In the genomic region with DNA sequence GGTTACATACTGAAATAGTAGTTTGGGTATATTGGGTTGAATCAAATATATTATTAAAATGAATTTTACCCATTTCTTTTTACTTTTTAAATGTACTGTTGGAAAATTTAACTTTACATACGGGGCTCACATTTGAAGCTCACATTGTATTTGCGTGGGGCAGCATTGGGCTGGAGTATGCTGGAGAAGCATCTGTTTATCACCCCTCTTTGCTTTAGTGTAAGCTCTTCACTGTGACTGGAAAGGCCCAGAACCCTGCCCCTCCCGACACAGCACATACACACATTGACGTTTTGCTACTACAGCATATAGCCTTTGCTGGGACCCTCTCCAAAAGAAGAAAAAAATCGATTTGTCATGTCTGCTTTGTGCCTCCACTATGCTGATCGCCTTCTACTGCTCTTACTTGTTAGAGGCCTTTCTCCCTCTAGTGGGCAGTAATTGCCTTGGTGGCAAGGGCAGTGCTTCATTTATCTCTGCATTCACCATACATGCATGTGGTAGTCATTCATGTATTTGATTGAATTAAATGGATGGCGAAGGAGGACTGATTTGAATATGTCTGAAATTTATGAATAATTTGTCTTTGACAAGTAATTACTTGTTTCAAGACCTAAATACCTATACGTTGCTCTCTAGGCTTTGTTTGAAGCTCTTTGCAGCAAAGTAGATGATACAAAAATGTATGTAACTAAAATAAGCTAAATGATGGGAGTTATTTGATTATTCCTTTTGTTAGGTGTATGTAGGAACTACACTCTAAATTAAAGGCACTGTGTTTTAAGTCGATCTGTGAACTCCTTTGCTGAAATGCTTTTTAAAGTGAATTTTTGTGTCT, we compare ENCODE assay signal across 10 cellular contexts. TPM values are rescaled to one million over a fixed set of nuclear protein-coding genes. Genes with fewer than 3 reads are reported as not detected.
DNase-seq lines count a peak whose midpoint lies in the region; ATAC-seq and TF ChIP-seq lines count a peak whose summit lies in the region.
"Had no signal": no experiment of that assay in that cellular context is flagged by ENCODE, and none has a peak within 500 bp of the region (broad histone marks: within the 10 kb centered on the region; RNA-seq: fewer than 3 reads in every experiment).

No MANE protein-coding gene starts in this region.

- no peak overlapping the region for H2BK5ac ChIP-seq in IMR-90 (ENCODE audit: low read depth, low read length, poor library complexity, severe bottlenecking)

- H3K4me1 ChIP-seq in IMR-90 (ENCODE audit: control insufficient read depth, insufficient read depth, low read length) = peaks cover under 1% of the 10 kb centered on the region; the same call in 1 of the 2 replicates
- H3K4me1 ChIP-seq in esophagus squamous epithelium = peaks cover 0 to 38% (median 6%) of the 10 kb centered on the region in 3 donors

- H3K18ac ChIP-seq in IMR-90 (ENCODE audit: low read depth, low read length) = no peak overlapping the region

- no peak overlapping the region for H2BK120ac ChIP-seq in IMR-90 (ENCODE audit: low read depth, low read length)

- no peak overlapping the region for H3K4ac ChIP-seq in IMR-90 (ENCODE audit: low read depth, low read length)

- no peak overlapping the region for H2AFZ ChIP-seq in IMR-90 (replicated peaks; ENCODE audit: low read length, poor library complexity)

- H3K4me3 Mint-ChIP-seq in nephron = no peak overlapping the region
- H3K4me3 Mint-ChIP-seq: activated T-cell treated with anti-CD3 and anti-CD28 coated beads, Interleukin-2, amount 50 U/mL, for 4 hours had no signal

- peaks cover 42% of the 10 kb centered on the region for H4K20me1 ChIP-seq in IMR-90 (ENCODE audit: insufficient read depth, low read length)

- H3K27ac Mint-ChIP-seq in nephron = peak overlapping the region in 2 of 3 experiments; percentile 37 to 47

- no peak overlapping the region for H3K4me2 ChIP-seq in IMR-90 (ENCODE audit: low read depth, low read length)
- H3K4me2 ChIP-seq: BLaER1 had no signal

- H3K9ac ChIP-seq in IMR-90 (ENCODE audit: low read depth, low read length) = no peak overlapping the region
- H3K9ac ChIP-seq: BLaER1 had no signal

- peak overlapping the region; percentile 45; the same call in 1 of the 2 replicates for H2AK5ac ChIP-seq in IMR-90 (ENCODE audit: low read depth, low read length)

- H3K9me3 ChIP-seq in IMR-90 (ENCODE audit: control insufficient read depth, insufficient read depth, low read length) (no peaks in the 10 kb centered on the region), esophagus squamous epithelium (no peaks in the 10 kb centered on the region)
- H3K9me3 ChIP-seq: BLaER1 had no signal

- TF ChIP-seq CTCF in IMR-90 (conservative IDR thresholded peaks at IDR 0.05; ENCODE audit: low read depth, low read length) (peak; percentile 70), esophagus squamous epithelium (IDR thresholded peaks at IDR 0.05) (peak in 5 of 6 experiments; percentile 57 to 80 (median 63)), nephron (IDR thresholded peaks at IDR 0.05; ENCODE audit: unreplicated experiment in 3 of 3) (peak; percentile 54 to 69 (median 55))

- H4K8ac ChIP-seq in IMR-90 (ENCODE audit: low read depth in 2 of 2, low read length in 2 of 2) = peak overlapping the region in 1 of 2 experiments; percentile 22; a peak in 1 of 4 replicates

- no peaks in the 10 kb centered on the region for H3K9me3 Mint-ChIP-seq in nephron
- H3K9me3 Mint-ChIP-seq: activated T-cell treated with anti-CD3 and anti-CD28 coated beads, Interleukin-2, amount 50 U/mL, for 4 hours had no signal

- no peak overlapping the region for H3K4me3 ChIP-seq in IMR-90 (ENCODE audit: insufficient read depth, low read depth, low read length)
- H3K4me3 ChIP-seq in esophagus squamous epithelium = no peak overlapping the region
- H3K4me3 ChIP-seq: BLaER1 had no signal

- H3K79me1 ChIP-seq in IMR-90 (ENCODE audit: low read depth in 1 of 2, low read length in 2 of 2) = peaks cover 18 to 67% of the 10 kb centered on the region in 2 experiments

- dilution Hi-C loops in IMR-90 (cut with HindIII; ENCODE audit: low sequenced_read_pairs, unreplicated experiment) = no loop called here

- POLR2A ChIA-PET in IMR-90 (lab: Charles Lee; ENCODE audit: unreplicated experiment) = no interaction called here

- H3K14ac ChIP-seq in IMR-90 (replicated peaks; ENCODE audit: low read depth, low read length) = no peak overlapping the region

- H4K5ac ChIP-seq in IMR-90 (ENCODE audit: low read depth, low read length) = no peak overlapping the region

- no peak overlapping the region for H3K56ac ChIP-seq in IMR-90 (ENCODE audit: extremely low read depth, insufficient read depth, low read length)

- H4K91ac ChIP-seq in IMR-90 (ENCODE audit: insufficient read depth, low read depth, low read length) = no peak overlapping the region

- intact Hi-C loops in IMR-90 (cut with micrococcal nuclease) (loop anchor here (1.0 to 10.0 kb wide), 4 partner anchors 242 to 376 kb away; a partner anchor contains a TSS), esophagus squamous epithelium (cut with DNase I) (no loop called here)

- DNase-seq in DMS153 (lab: John Stamatoyannopoulos, UW) (peak; percentile 8), DMS153 treated with DMSO at 0.1 percent for 48 hours (lab: John Stamatoyannopoulos, UW; ENCODE audit: unreplicated experiment) (no peak), IMR-90 (peak; percentile 79), esophagus squamous epithelium (lab: John Stamatoyannopoulos, UW) (no peak)
- DNase-seq: activated T-cell treated with anti-CD3 and anti-CD28 coated beads, Interleukin-2, amount 50 U/mL, for 4 hours had no signal

- no peaks in the 10 kb centered on the region for H3K27me3 Mint-ChIP-seq in nephron (ENCODE audit: low read depth)

- peaks cover 69% of the 10 kb centered on the region for H3K36me3 Mint-ChIP-seq in nephron (ENCODE audit: low read depth)

- ATAC-seq in IMR-90 (ENCODE audit: low read depth) (peak; percentile 85), SK-N-SH treated with all-trans-retinoic acid at 6 μM for 48 hours (peak; percentile 98), GM19455 (IDR thresholded peaks at IDR 0.05; ENCODE audit: unreplicated experiment) (no peak), GM21723 (IDR thresholded peaks at IDR 0.05; ENCODE audit: unreplicated experiment) (no peak)

- 0 out of 2 replicates have a peak overlapping the region, but pooled peaks have one; percentile 16 for H2BK20ac ChIP-seq in IMR-90 (ENCODE audit: low read depth, low read length)

- H3K4me1 Mint-ChIP-seq in nephron = peaks cover 3% of the 10 kb centered on the region

- H3K23ac ChIP-seq in IMR-90 (ENCODE audit: low read depth, low read length) = no peak overlapping the region

- CTCF ChIA-PET in IMR-90 (lab: Yijun Ruan, JAX) = interaction anchor here (0.8 to 1.0 kb wide), 3 partner anchors 13 to 266 kb away, joined by 3 read pairs; no protein-coding TSS in a partner anchor

- in situ Hi-C loops in IMR-90 (cut with MboI; ENCODE audit: low sequenced_read_pairs) = no loop called here

- no peak overlapping the region for H2BK15ac ChIP-seq in IMR-90 (ENCODE audit: low read depth, low read length)

- peak; percentile 76 for TF ChIP-seq RAD21 in IMR-90 (IDR thresholded peaks at IDR 0.05; ENCODE audit: low read length)

- H3K9me1 ChIP-seq in IMR-90 (ENCODE audit: insufficient read depth, low read length) = peaks cover 8% of the 10 kb centered on the region

- H3K36me3 ChIP-seq in IMR-90 (ENCODE audit: control insufficient read depth, insufficient read depth, low read length) (peaks cover 22% of the 10 kb centered on the region), esophagus squamous epithelium (peaks cover 5 to 92% (median 10%) of the 10 kb centered on the region in 3 donors)

- no peak overlapping the region for H3K27ac ChIP-seq in IMR-90 (ENCODE audit: insufficient read depth, low read length)
- H3K27ac ChIP-seq in esophagus squamous epithelium = peak overlapping the region in 2 of 4 donors; percentile 17 to 42
- H3K27ac ChIP-seq: BLaER1 had no signal

- no TSS peak for BruUV-seq in IMR-90 (replicated peaks; lab: Mats Ljungman, UMichigan)

- WGBS in IMR-90 (ENCODE audit: extremely low coverage in 2 of 2, insufficient read length in 1 of 2), 2 experiments = no CpG with 5 or more reads among the region's 9 CpGs
- 51 to 60% methylated on average over 9 of the region's 9 CpGs for WGBS in esophagus squamous epithelium, 2 donors

- H3K27me3 ChIP-seq in IMR-90 (ENCODE audit: control insufficient read depth, insufficient read depth, low read length) = no peaks in the 10 kb centered on the region
- no peaks in the 10 kb centered on the region for H3K27me3 ChIP-seq in esophagus squamous epithelium
- H3K27me3 ChIP-seq: BLaER1 had no signal

- H2AK9ac ChIP-seq in IMR-90 (replicated peaks; ENCODE audit: low read depth, low read length, poor library complexity) = no peak overlapping the region

- no peak for TF ChIP-seq POLR2A in IMR-90 (IDR thresholded peaks at IDR 0.05; ENCODE audit: low read depth, low read length)
- TF ChIP-seq POLR2A in esophagus squamous epithelium (IDR thresholded peaks at IDR 0.05) = no peak

TF ChIP-seq in IMR-90, 13 proteins besides CTCF, POLR2A, EP300 and RAD21:
- no peak for TF ChIP-seq BHLHE40 (IDR thresholded peaks at IDR 0.05; ENCODE audit: low read depth, low read length)
- peak; percentile 64 for TF ChIP-seq SMC3 (IDR thresholded peaks at IDR 0.05; ENCODE audit: low read depth, low read length)
TF ChIP-seq in IMR-90: peak in this region for 1.

TF ChIP-seq in SK-N-SH treated with all-trans-retinoic acid at 6 μM for 48 hours, 23 proteins besides CTCF, POLR2A, EP300 and RAD21 (continues in another document):
- TF ChIP-seq ARNTL (CRISPR knock-in tag; IDR thresholded peaks at IDR 0.05; ENCODE audit: borderline replicate concordance, low read depth) = no peak
- TF ChIP-seq ZFP3 (CRISPR knock-in tag; IDR thresholded peaks at IDR 0.05) = no peak
- TF ChIP-seq RARB (CRISPR knock-in tag; IDR thresholded peaks at IDR 0.05) = no peak
- no peak for TF ChIP-seq ZFP30 (CRISPR knock-in tag; IDR thresholded peaks at IDR 0.05)
- TF ChIP-seq GLIS3 (CRISPR knock-in tag; IDR thresholded peaks at IDR 0.05) = no peak
- TF ChIP-seq TCF4 (CRISPR knock-in tag; IDR thresholded peaks at IDR 0.05; ENCODE audit: borderline replicate concordance) = no peak
- no peak for TF ChIP-seq ESRRG (CRISPR knock-in tag; IDR thresholded peaks at IDR 0.05)
- no peak for TF ChIP-seq OSR1 (CRISPR knock-in tag; IDR thresholded peaks at IDR 0.05)

RNA-seq across cellular contexts. Expression of a gene that starts 37.4 kb away (rescaled TPM):
- total RNA-seq in IMR-90 (2012; rRNA removed) = 206 and 273 TPM in 2 replicates
- 164 and 199 TPM in 2 replicates for polyA plus RNA-seq in IMR-90 (2012; rRNA removed)
- 55.4 and 67.0 TPM in 2 replicates for polyA plus RNA-seq in IMR-90 (2012; cell fraction: cytosol; rRNA removed)
- polyA plus RNA-seq in IMR-90 (2012; cell fraction: nucleus; rRNA removed; ENCODE audit: low replicate concordance) = 23.9 and 81.0 TPM in 2 replicates
- total RNA-seq in esophagus squamous epithelium = 100 to 1,000 TPM; 252 to 287 (median 268) TPM

Comparison
In these comparisons a context has a peak if more than half of its experiments do, and no peak if none do; other contexts are left out.
1. DNase-seq: peak in DMS153 (single experiment) and IMR-90 (single experiment); none in DMS153 treated with DMSO at 0.1 percent for 48 hours (single experiment) and esophagus squamous epithelium (single experiment).
2. ATAC-seq: peak in IMR-90 (single experiment) and SK-N-SH treated with all-trans-retinoic acid at 6 μM for 48 hours (single experiment); none in GM19455 (single experiment) and GM21723 (single experiment).
3. Peak in every context shown above with its lines, with median percentiles within 50 percentile points of each other: CTCF ChIP-seq.